Comparison of ENCODE assay signal across 9 cellular contexts in genomic region chr3:115239717-115240116, GRCh38.
A peak's percentile ranks its signal among the peaks of the same experiment; 100 is the strongest.
DNase-seq lines count a peak whose midpoint lies in the region; ATAC-seq, FAIRE-seq and TF ChIP-seq lines count a peak whose summit lies in the region.
"Had no signal": no experiment of that assay in that cellular context is flagged by ENCODE, and none has a peak within 500 bp of the region (broad histone marks: within the 10 kb centered on the region; RNA-seq: fewer than 3 reads in every experiment).

No MANE protein-coding gene starts in this region.

- no peaks in the 10 kb centered on the region for H3K79me2 ChIP-seq in astrocyte (ENCODE audit: insufficient read depth, low read length)
- H3K79me2 ChIP-seq in keratinocyte (ENCODE audit: control insufficient read depth, insufficient read depth, low read length): no peaks in the 10 kb centered on the region

- ATAC-seq in GM18861 (IDR thresholded peaks at IDR 0.05; ENCODE audit: unreplicated experiment): no peak

- H3K27ac ChIP-seq in astrocyte (ENCODE audit: low read depth, low read length) (peak overlapping the region; percentile 91), keratinocyte (ENCODE audit: control insufficient read depth, insufficient read depth, low read length) (peak overlapping the region; percentile 32)

- no peak for TF ChIP-seq CTCF in AG09309 (IDR thresholded peaks at IDR 0.05; ENCODE audit: control insufficient read depth, insufficient read depth, low read depth, low read length, missing control alignments)
- no peak for TF ChIP-seq CTCF in astrocyte (IDR thresholded peaks at IDR 0.05; ENCODE audit: insufficient read depth, low read depth, low read length)
- no peak for TF ChIP-seq CTCF in keratinocyte (optimal IDR thresholded peaks at IDR 0.05 in 1 of 3, IDR thresholded peaks at IDR 0.05 in 1 of 3, conservative IDR thresholded peaks at IDR 0.05 in 1 of 3; ENCODE audit: extremely low read depth in 1 of 3, insufficient read depth in 2 of 3, low read length in 3 of 3)

- no peaks in the 10 kb centered on the region for H4K20me1 ChIP-seq in astrocyte (ENCODE audit: insufficient read depth, low read length)
- H4K20me1 ChIP-seq in keratinocyte (ENCODE audit: control insufficient read depth, extremely low read depth, insufficient read depth, low read length): no peaks in the 10 kb centered on the region

- H3K4me3 ChIP-seq in AG09309 (ENCODE audit: control insufficient read depth, low read depth, low read length) (no peak overlapping the region; the same call in 1 of the 2 replicates), astrocyte (ENCODE audit: insufficient read depth, low read depth, low read length) (no peak overlapping the region), keratinocyte (ENCODE audit: control insufficient read depth in 2 of 3, extremely low read depth in 1 of 3, insufficient read depth in 2 of 3, low read depth in 1 of 3, low read length in 3 of 3) (peak overlapping the region in 1 of 3 experiments; percentile 32)

- no peaks in the 10 kb centered on the region for H3K27me3 Mint-ChIP-seq in astrocyte (ENCODE audit: low read depth, unreplicated experiment)

- no peaks in the 10 kb centered on the region for H3K9me1 ChIP-seq in keratinocyte (ENCODE audit: control insufficient read depth, extremely low read depth, insufficient read depth, low read length)

- H3K9ac ChIP-seq in astrocyte (ENCODE audit: low read length) (peak overlapping the region; percentile 65), keratinocyte (ENCODE audit: control insufficient read depth, extremely low read depth, insufficient read depth, low read length) (no peak overlapping the region)

- no peaks in the 10 kb centered on the region for H3K9me3 Mint-ChIP-seq in astrocyte (ENCODE audit: unreplicated experiment)
- H3K9me3 Mint-ChIP-seq: nephron had no signal

- no peaks in the 10 kb centered on the region for H3K36me3 Mint-ChIP-seq in astrocyte (ENCODE audit: low read depth, unreplicated experiment)

- H3K4me1 Mint-ChIP-seq in astrocyte (ENCODE audit: low read depth, unreplicated experiment): peaks cover 9% of the 10 kb centered on the region
- H3K4me1 Mint-ChIP-seq: nephron had no signal

- H2AFZ ChIP-seq in astrocyte (ENCODE audit: low read depth, low read length): peak overlapping the region; percentile 13
- H2AFZ ChIP-seq in keratinocyte (ENCODE audit: control insufficient read depth, low read length): peak overlapping the region; percentile 51

- FAIRE-seq in astrocyte (lab: Jason Lieb, UNC) (peak; percentile 99), keratinocyte (lab: Jason Lieb, UNC) (peak; percentile 100)

- H3K4me1 ChIP-seq in astrocyte (ENCODE audit: insufficient read depth, low read length): peaks cover 8% of the 10 kb centered on the region
- peaks cover 13% of the 10 kb centered on the region for H3K4me1 ChIP-seq in keratinocyte (ENCODE audit: control insufficient read depth, extremely low read depth, insufficient read depth, low read length)

- dilution Hi-C loops in keratinocyte (cut with MboI; ENCODE audit: extremely low pct_ligation_motif_present, low sequenced_read_pairs): no loop called here

- H3K27ac Mint-ChIP-seq in astrocyte (ENCODE audit: unreplicated experiment): peak overlapping the region; percentile 68
- H3K27ac Mint-ChIP-seq: nephron had no signal

- DNase-seq in AG09309 (ENCODE audit: low read depth): peak; percentile 96
- peak; percentile 95 for DNase-seq in NCI-H2029 (lab: John Stamatoyannopoulos, UW)
- peak; percentile 99 for DNase-seq in astrocyte (ENCODE audit: low read depth)
- DNase-seq in keratinocyte (ENCODE audit: low read depth, low spot score): peak; percentile 64
- DNase-seq in NOMO-1 treated with dmso at 0.1 percent for 144 hours (lab: John Stamatoyannopoulos, UW; ENCODE audit: unreplicated experiment): no peak
- DNase-seq in stimulated activated CD4-positive, alpha-beta T cell treated with anti-CD3 and anti-CD28 coated beads, Interleukin-4, amount 100 ng/mL, for 1 hour: no peak
- DNase-seq in stimulated activated CD4-positive, alpha-beta T cell treated with anti-CD3 and anti-CD28 coated beads, Interleukin-1b, Interleukin-23, amount 100 ng/mL, for 48 hours: no peak

- H3K9me3 ChIP-seq in astrocyte (ENCODE audit: insufficient read depth, low read depth, low read length): peaks cover 2% of the 10 kb centered on the region
- H3K9me3 ChIP-seq in keratinocyte (ENCODE audit: control insufficient read depth, low read depth, low read length): no peaks in the 10 kb centered on the region

- H3K36me3 ChIP-seq in astrocyte (ENCODE audit: insufficient read depth, low read length): no peaks in the 10 kb centered on the region
- H3K36me3 ChIP-seq in keratinocyte (ENCODE audit: control insufficient read depth in 2 of 2, extremely low read depth in 1 of 2, insufficient read depth in 2 of 2, low read length in 2 of 2): no peaks in the 10 kb centered on the region

- H3K27me3 ChIP-seq in astrocyte (ENCODE audit: insufficient read depth, low read length) (no peaks in the 10 kb centered on the region), keratinocyte (ENCODE audit: control insufficient read depth, extremely low read depth, insufficient read depth, low read length) (no peaks in the 10 kb centered on the region)

- no peak overlapping the region for H3K4me3 Mint-ChIP-seq in astrocyte (ENCODE audit: unreplicated experiment)
- H3K4me3 Mint-ChIP-seq: nephron had no signal

- H3K4me2 ChIP-seq in astrocyte (ENCODE audit: low read length) (peak overlapping the region; percentile 27), keratinocyte (ENCODE audit: control insufficient read depth, extremely low read depth, insufficient read depth, low read depth, low read length) (peak overlapping the region; percentile 22)

Comparison
In these comparisons a context has a peak if more than half of its experiments do, and no peak if none do; other contexts are left out.
1. DNase-seq: peak in AG09309 (single experiment), NCI-H2029 (single experiment), astrocyte (single experiment) and keratinocyte (single experiment); none in NOMO-1 treated with dmso at 0.1 percent for 144 hours (single experiment), stimulated activated CD4-positive, alpha-beta T cell treated with anti-CD3 and anti-CD28 coated beads, Interleukin-4, amount 100 ng/mL, for 1 hour (single experiment) and stimulated activated CD4-positive, alpha-beta T cell treated with anti-CD3 and anti-CD28 coated beads, Interleukin-1b, Interleukin-23, amount 100 ng/mL, for 48 hours (single experiment).